In genomic region chr18:37534627-37535026, GRCh38 we compare ENCODE assay signal across 19 cellular contexts. TPM values are rescaled to one million over a fixed set of nuclear protein-coding genes. Genes with fewer than 3 reads are reported as not detected.
DNase-seq lines count a peak whose midpoint lies in the region; ATAC-seq and TF ChIP-seq lines count a peak whose summit lies in the region.
"Had no signal": no experiment of that assay in that cellular context is flagged by ENCODE, and none has a peak within 500 bp of the region (broad histone marks: within the 10 kb centered on the region; RNA-seq: fewer than 3 reads in every experiment).

No MANE protein-coding gene starts in this region.

- no peaks in the 10 kb centered on the region for H3F3A ChIP-seq in SK-N-SH (replicated peaks; ENCODE audit: insufficient read depth)

- peak overlapping the region; percentile 78 for H3K18ac ChIP-seq in neuronal stem cell (ENCODE audit: low read length)

- in situ Hi-C loops in mammary epithelial cell (cut with MboI; ENCODE audit: low sequenced_read_pairs in 2 of 2) = loop anchor here in 1 of 2 donors (10.0 kb wide), 1 partner anchor 590 kb away; no protein-coding TSS in a partner anchor

- 31% methylated on average over 8 of the region's 9 CpGs for WGBS in SK-N-SH (ENCODE audit: low lambda C conversion rate)
- WGBS in neuronal stem cell (ENCODE audit: extremely low coverage in 2 of 2, insufficient read length in 2 of 2, insufficient replicate concordance in 1 of 2), 2 donors = no CpG with 5 or more reads among the region's 9 CpGs
- WGBS in mammary epithelial cell (ENCODE audit: low coverage, missing lambda C conversion rate) = 75% methylated on average over 7 of the region's 9 CpGs
- 72% methylated on average over 9 of the region's 9 CpGs for WGBS in hepatocyte (ENCODE audit: low lambda C conversion rate, missing lambda C conversion rate)

- H3K9ac ChIP-seq in SK-N-SH (no peak overlapping the region), NT2/D1 (ENCODE audit: insufficient read length, low read depth) (peak overlapping the region; percentile 10), neuronal stem cell (ENCODE audit: low read depth, low read length, poor library complexity) (no peak overlapping the region), mammary epithelial cell (ENCODE audit: insufficient read depth, low read length) (no peak overlapping the region)

- H4K8ac ChIP-seq in neuronal stem cell (ENCODE audit: low read depth, low read length) = no peak overlapping the region

- no peak overlapping the region for H3K4me3 ChIP-seq in SK-N-SH (ENCODE audit: low read depth in 2 of 2, low read length in 1 of 2)
- no peak overlapping the region for H3K4me3 ChIP-seq in NT2/D1 (ENCODE audit: insufficient read length, low read depth)
- H3K4me3 ChIP-seq in neuronal stem cell (ENCODE audit: low read length in 2 of 2) = no peak overlapping the region
- no peak overlapping the region for H3K4me3 ChIP-seq in mammary epithelial cell (replicated peaks in 1 of 3; ENCODE audit: insufficient read depth in 1 of 3, low read depth in 2 of 3, low read length in 3 of 3)
- H3K4me3 ChIP-seq in hepatocyte = no peak overlapping the region
- H3K4me3 ChIP-seq: Peyer's patch had no signal

- peak overlapping the region; percentile 80 for H2AK5ac ChIP-seq in neuronal stem cell (ENCODE audit: low read depth, low read length)

- POLR2A ChIA-PET in SK-N-SH (lab: Yijun Ruan, JAX) = interaction anchor here (0.8 to 1.1 kb wide), 2 partner anchors 12 to 31 kb away, joined by 3 read pairs; no protein-coding TSS in a partner anchor

- DNase-seq in SK-N-SH (peak; percentile 65), NT2/D1 (ENCODE audit: low read depth, low spot score) (no peak), neuronal stem cell (ENCODE audit: low spot score) (no peak), mammary epithelial cell (no peak), hepatocyte (ENCODE audit: low spot score) (no peak), left lobe of liver (ENCODE audit: low spot score) (no peak)
- DNase-seq: BE2C; CD4-positive, alpha-beta memory T cell; DMS53; HCEC 1CT; MM.1S; NCI-H1105; NCI-H187; Peyer's patch had no signal

- H3K4me2 ChIP-seq in SK-N-SH = no peak overlapping the region
- no peak overlapping the region for H3K4me2 ChIP-seq in neuronal stem cell (ENCODE audit: insufficient read depth, low read length, poor library complexity, severe bottlenecking)
- H3K4me2 ChIP-seq in mammary epithelial cell (ENCODE audit: insufficient read depth, low read depth, low read length) = no peak overlapping the region
- no peak overlapping the region for H3K4me2 ChIP-seq in hepatocyte

- TF ChIP-seq CTCF in SK-N-SH (IDR thresholded peaks at IDR 0.05) (no peak), mammary epithelial cell (conservative IDR thresholded peaks at IDR 0.05 in 1 of 2, IDR thresholded peaks at IDR 0.05 in 1 of 2; ENCODE audit: extremely low read depth in 1 of 2, insufficient read depth in 1 of 2, low read depth in 1 of 2, low read length in 2 of 2) (no peak), hepatocyte (IDR thresholded peaks at IDR 0.05; ENCODE audit: poor library complexity) (no peak)

- H3K23ac ChIP-seq in neuronal stem cell (ENCODE audit: low read depth, low read length, poor library complexity) = no peak overlapping the region

- no peak overlapping the region for H2AFZ ChIP-seq in SK-N-SH (ENCODE audit: low read depth)
- H2AFZ ChIP-seq in neuronal stem cell (ENCODE audit: low read length) = no peak overlapping the region
- no peak overlapping the region for H2AFZ ChIP-seq in mammary epithelial cell (ENCODE audit: low read depth, low read length)
- no peak overlapping the region for H2AFZ ChIP-seq in hepatocyte

- H3K79me2 ChIP-seq in SK-N-SH (ENCODE audit: insufficient read depth) (no peaks in the 10 kb centered on the region), mammary epithelial cell (ENCODE audit: insufficient read depth, low read length) (no peaks in the 10 kb centered on the region), hepatocyte (no peaks in the 10 kb centered on the region)

- H3K9me3 ChIP-seq in SK-N-SH (no peaks in the 10 kb centered on the region), NT2/D1 (ENCODE audit: insufficient read depth, low read length) (no peaks in the 10 kb centered on the region), neuronal stem cell (replicated peaks in 1 of 2; ENCODE audit: control insufficient read depth in 2 of 2, insufficient read depth in 1 of 2, low read depth in 1 of 2, low read length in 2 of 2) (no peaks in the 10 kb centered on the region), mammary epithelial cell (replicated peaks; ENCODE audit: insufficient read depth, low read length) (no peaks in the 10 kb centered on the region), hepatocyte (ENCODE audit: low read depth) (no peaks in the 10 kb centered on the region)
- H3K9me3 ChIP-seq: BE2C, Peyer's patch had no signal

- H3K4ac ChIP-seq in neuronal stem cell (ENCODE audit: low read length) = no peak overlapping the region

- H3K14ac ChIP-seq in neuronal stem cell (ENCODE audit: low read length) = no peak overlapping the region

- CTCF ChIA-PET in SK-N-SH (lab: Yijun Ruan, JAX) = interaction anchor here (0.7 to 17.4 kb wide), 12 partner anchors 10 to 593 kb away, joined by 3 to 298 read pairs (median 6); no protein-coding TSS in a partner anchor
- CTCF ChIA-PET in mammary epithelial cell (lab: Charles Lee; ENCODE audit: low non-redundant PET) = no interaction called here

- TF ChIP-seq RAD21 in SK-N-SH (IDR thresholded peaks at IDR 0.05; ENCODE audit: low read length) = no peak

- H3K27ac ChIP-seq in SK-N-SH (ENCODE audit: low read depth in 2 of 2, low read length in 1 of 2) (peak overlapping the region in 1 of 2 experiments; percentile 87; a peak in 2 of 4 replicates), neuronal stem cell (replicated peaks; ENCODE audit: low read length) (no peak overlapping the region), mammary epithelial cell (ENCODE audit: insufficient read depth, low read depth, low read length) (no peak overlapping the region), hepatocyte (no peak overlapping the region)
- H3K27ac ChIP-seq: Peyer's patch had no signal

- H3K79me1 ChIP-seq in neuronal stem cell (ENCODE audit: low read depth, low read length) = no peaks in the 10 kb centered on the region

- intact Hi-C loops in mammary epithelial cell (cut with micrococcal nuclease) = no loop called here

- H4K91ac ChIP-seq in neuronal stem cell (ENCODE audit: low read depth, low read length, poor library complexity) = no peak overlapping the region

- H2BK12ac ChIP-seq in neuronal stem cell (ENCODE audit: low read length) = no peak overlapping the region

- H3K36me3 ChIP-seq in SK-N-SH (replicated peaks in 1 of 2; ENCODE audit: control insufficient read depth in 1 of 2, insufficient read depth in 2 of 2, low read length in 1 of 2) = no peaks in the 10 kb centered on the region
- H3K36me3 ChIP-seq in NT2/D1 (ENCODE audit: insufficient read depth, insufficient read length, low read length) = no peaks in the 10 kb centered on the region
- no peaks in the 10 kb centered on the region for H3K36me3 ChIP-seq in neuronal stem cell (replicated peaks in 1 of 2; ENCODE audit: control insufficient read depth in 2 of 2, insufficient read depth in 2 of 2, low read length in 2 of 2)
- no peaks in the 10 kb centered on the region for H3K36me3 ChIP-seq in mammary epithelial cell (ENCODE audit: insufficient read depth, low read length)
- no peaks in the 10 kb centered on the region for H3K36me3 ChIP-seq in hepatocyte (replicated peaks; ENCODE audit: insufficient read depth, low read depth)
- H3K36me3 ChIP-seq: BE2C, Peyer's patch had no signal

- H4K20me1 ChIP-seq in SK-N-SH (ENCODE audit: insufficient read depth) (no peaks in the 10 kb centered on the region), mammary epithelial cell (ENCODE audit: insufficient read depth, low read length) (no peaks in the 10 kb centered on the region), hepatocyte (ENCODE audit: insufficient read depth, poor library complexity, severe bottlenecking) (no peaks in the 10 kb centered on the region)

- H3K27me3 ChIP-seq in SK-N-SH (ENCODE audit: insufficient read depth) (no peaks in the 10 kb centered on the region), NT2/D1 (ENCODE audit: insufficient read depth, insufficient read length) (peaks cover 35% of the 10 kb centered on the region), neuronal stem cell (ENCODE audit: control insufficient read depth in 3 of 3, insufficient read depth in 3 of 3, low read depth in 1 of 3, low read length in 3 of 3) (peaks cover 0 to 27% (median 13%) of the 10 kb centered on the region in 3 experiments), mammary epithelial cell (ENCODE audit: insufficient read depth, low read length) (peaks cover 16% of the 10 kb centered on the region), hepatocyte (peaks cover 36% of the 10 kb centered on the region)
- H3K27me3 ChIP-seq: BE2C, Peyer's patch had no signal

- no TSS peak for BruUV-seq in mammary epithelial cell (replicated peaks; lab: Mats Ljungman, UMichigan)

- ATAC-seq in SK-N-SH treated with all-trans-retinoic acid at 6 μM for 48 hours (no peak), HG03095 (IDR thresholded peaks at IDR 0.05; ENCODE audit: unreplicated experiment) (peak; percentile 48), left lobe of liver (no peak)

- peak overlapping the region; percentile 72 for H2BK15ac ChIP-seq in neuronal stem cell (ENCODE audit: low read length)

- dilution Hi-C loops in mammary epithelial cell (cut with HindIII; ENCODE audit: low sequenced_read_pairs) = no loop called here

- peaks cover 0 to 51% of the 10 kb centered on the region in 2 experiments; a peak in 2 of 4 replicates for H3K4me1 ChIP-seq in SK-N-SH (ENCODE audit: control insufficient read depth in 1 of 2, insufficient read depth in 2 of 2, low read depth in 1 of 2, low read length in 1 of 2)
- H3K4me1 ChIP-seq in NT2/D1 (ENCODE audit: insufficient read depth, insufficient read length) = peaks cover 16% of the 10 kb centered on the region
- peaks cover 0 to 11% of the 10 kb centered on the region in 2 donors for H3K4me1 ChIP-seq in neuronal stem cell (ENCODE audit: control insufficient read depth in 2 of 2, insufficient read depth in 1 of 2, low read depth in 1 of 2, low read length in 2 of 2)
- no peaks in the 10 kb centered on the region for H3K4me1 ChIP-seq in mammary epithelial cell (ENCODE audit: insufficient read depth, low read length)
- H3K4me1 ChIP-seq in hepatocyte (ENCODE audit: insufficient read depth) = no peaks in the 10 kb centered on the region
- H3K4me1 ChIP-seq: BE2C, Peyer's patch had no signal

- H2BK120ac ChIP-seq in neuronal stem cell (ENCODE audit: low read depth, low read length) = no peak overlapping the region

- no peak overlapping the region for H2BK5ac ChIP-seq in neuronal stem cell (ENCODE audit: low read length)

- no peaks in the 10 kb centered on the region for H3K9me2 ChIP-seq in SK-N-SH
- H3K9me2 ChIP-seq in hepatocyte (replicated peaks; ENCODE audit: insufficient read depth) = no peaks in the 10 kb centered on the region

- no peak for TF ChIP-seq EP300 in SK-N-SH (IDR thresholded peaks at IDR 0.05; ENCODE audit: borderline replicate concordance in 1 of 2, low read depth in 1 of 2, low read length in 1 of 2)

RNA-seq across cellular contexts. Expression of gene CELF4, which starts 31.0 kb away (rescaled TPM):
- polyA plus RNA-seq in SK-N-SH (2012; rRNA removed) (0.26 and 0.63 TPM in 2 replicates), mammary epithelial cell (not detected), hepatocyte (2.4 and 2.9 TPM in 2 replicates)
- 0.17 and 0.71 TPM in 2 replicates for polyA plus RNA-seq in SK-N-SH (2012; cell fraction: cytosol; rRNA removed)
- polyA plus RNA-seq in SK-N-SH (2012; cell fraction: nucleus; rRNA removed) = 0.30 and 0.83 TPM in 2 replicates
- polyA plus RNA-seq in neuronal stem cell (2013, experiment 1 of 2) = 8.5 TPM
- 10.2 TPM for polyA plus RNA-seq in neuronal stem cell (2013, experiment 2 of 2)
- total RNA-seq in mammary epithelial cell (under 1 TPM in 1 of 2 donors, not detected in 1; 0.67 TPM), hepatocyte (1.3 and 3.2 TPM in 2 replicates), left lobe of liver (not detected)
- not detected for polyA minus RNA-seq in mammary epithelial cell
- total RNA-seq: CD4-positive, alpha-beta memory T cell; LHCN-M2; SK-MEL-5; T-helper 2 cell treated with Interferon-gamma antibody and Interleukin-4, amounts not matched to agents 100 ng/mL and 5 ng/mL, for 36 hours had no signal
